Comparison of ENCODE assay signal across 8 cellular contexts in the genomic region with DNA sequence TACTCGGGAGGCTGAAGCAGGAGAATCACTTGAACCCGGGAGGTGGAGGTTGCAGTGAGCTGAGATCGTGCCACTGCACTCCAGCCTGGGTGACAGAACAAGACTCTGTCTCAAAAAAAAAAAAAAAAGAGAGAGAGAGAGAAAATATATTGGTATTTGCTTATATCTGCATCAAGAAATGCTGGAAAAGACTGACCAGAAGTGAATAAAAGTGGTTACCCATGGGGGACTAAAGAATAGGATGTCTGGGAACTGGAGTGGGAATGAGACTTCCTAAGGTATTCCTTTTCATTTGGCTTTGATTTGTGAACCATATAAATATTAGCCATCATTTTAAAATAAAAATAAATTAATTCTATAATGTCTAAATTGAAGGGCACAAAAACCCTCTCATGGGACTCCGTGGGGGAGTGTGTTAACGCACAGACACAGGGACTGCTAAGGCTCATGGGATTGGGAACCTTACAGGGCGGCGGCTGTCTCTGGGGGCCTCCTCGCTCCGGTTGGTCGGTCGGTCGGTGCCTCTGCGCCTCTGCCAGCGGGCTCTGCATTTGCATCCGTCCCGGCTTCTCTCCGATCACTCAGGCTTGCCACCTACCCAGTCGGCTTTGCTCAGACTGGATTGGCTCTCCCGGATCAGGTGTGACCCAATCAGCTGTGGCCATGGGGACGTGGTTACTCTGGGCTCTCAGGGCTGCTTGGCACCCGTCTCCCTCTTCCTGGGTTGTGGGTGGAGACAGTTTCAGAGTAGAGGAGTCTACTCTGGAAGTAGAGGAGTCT. TPM values are rescaled to one million over a fixed set of nuclear protein-coding genes. Genes with fewer than 3 reads are reported as not detected.
DNase-seq lines count a peak whose midpoint lies in the region; ATAC-seq and TF ChIP-seq lines count a peak whose summit lies in the region.

No MANE protein-coding gene starts in this region.

- H3K4me3 ChIP-seq in epithelial cell of proximal tubule (ENCODE audit: low read depth, low read length): peak overlapping the region; percentile 28

- TF ChIP-seq CTCF in GM13977 (IDR thresholded peaks at IDR 0.05; ENCODE audit: extremely low read depth, insufficient read depth, missing control alignments): no peak
- no peak for TF ChIP-seq CTCF in epithelial cell of proximal tubule (conservative IDR thresholded peaks at IDR 0.05; ENCODE audit: low read depth, low read length)

- in situ Hi-C loops in GM13977 (cut with MboI; ENCODE audit: low pct_unique_long_range_greater_than_20kb, low sequenced_read_pairs, unreplicated experiment): no loop called here

- DNase-seq in GM13977 (ENCODE audit: low spot score): peak; percentile 48
- DNase-seq in NCI-H524 (lab: John Stamatoyannopoulos, UW): peak; percentile 94 to 97
- peak; percentile 42 for DNase-seq in activated T-cell treated with anti-CD3 and anti-CD28 coated beads for 1 hour (ENCODE audit: low read depth)
- no peak for DNase-seq in epithelial cell of proximal tubule (ENCODE audit: low read depth)
- DNase-seq in mucosa of gallbladder (ENCODE audit: low spot score): peak; percentile 90
- peak; percentile 77 for DNase-seq in stimulated activated CD8-positive, alpha-beta memory T cell treated with anti-CD3 and anti-CD28 coated beads, Interleukin-4, amount 100 ng/mL, for 48 hours
- no peak for DNase-seq in dedifferentiated amniotic fluid mesenchymal stem cell (ENCODE audit: extremely low spot score)

- ATAC-seq in HG03066 (IDR thresholded peaks at IDR 0.05; ENCODE audit: low read depth, unreplicated experiment): peak; percentile 74

RNA-seq across cellular contexts. Expression of gene TSPAN3, which starts 12.7 kb away (rescaled TPM):
- total RNA-seq in epithelial cell of proximal tubule: 252 and 290 TPM in 2 replicates
- 430 TPM for total RNA-seq in mucosa of gallbladder

Comparison
In these comparisons a context has a peak if more than half of its experiments do, and no peak if none do; other contexts are left out.
1. DNase-seq: peak in GM13977 (single experiment), NCI-H524 (2 of 2), activated T-cell treated with anti-CD3 and anti-CD28 coated beads for 1 hour (single experiment), mucosa of gallbladder (single experiment) and stimulated activated CD8-positive, alpha-beta memory T cell treated with anti-CD3 and anti-CD28 coated beads, Interleukin-4, amount 100 ng/mL, for 48 hours (single experiment); none in epithelial cell of proximal tubule (single experiment) and dedifferentiated amniotic fluid mesenchymal stem cell (single experiment).